ENCODE assay signal across 8 cellular contexts in genomic region chr1:247331526-247332214, GRCh38. TPM values are rescaled to one million over a fixed set of nuclear protein-coding genes. Genes with fewer than 3 reads are reported as not detected.
DNase-seq lines count a peak whose midpoint lies in the region; ATAC-seq and TF ChIP-seq lines count a peak whose summit lies in the region.

ZNF496 (minus strand) TSS chr1:247331867; CDS start chr1:247329578, 2,289 bp downstream.

- H3K36me3 Mint-ChIP-seq in CD8-positive, alpha-beta T cell: peaks cover 22% of the 10 kb centered on the region

- H3K9ac ChIP-seq in endocrine pancreas (ENCODE audit: control insufficient read depth, insufficient read depth, low read length) (peak within 1 kb of the TSS; percentile 84), mesendoderm (ENCODE audit: low read length) (peak within 1 kb of the TSS; percentile 88)

- no peaks in the 10 kb centered on the region for H3K9me3 Mint-ChIP-seq in CD8-positive, alpha-beta T cell

- peak within 1 kb of the TSS; percentile 63 for H3K27ac ChIP-seq in CD8-positive, alpha-beta T cell (ENCODE audit: low read depth, low read length)
- peak within 1 kb of the TSS; percentile 92 for H3K27ac ChIP-seq in mesendoderm (ENCODE audit: low read depth, low read length)

- H3K4me3 Mint-ChIP-seq in CD8-positive, alpha-beta T cell: peak within 1 kb of the TSS; percentile 94

- intact Hi-C loops in CD8-positive, alpha-beta T cell (cut with DNase I, micrococcal nuclease): loop anchor here (1.0 to 10.0 kb wide), 10 partner anchors 8 to 764 kb away; partner anchors contain the start of genes AHCTF1 (in 1 of the 2), CNST (in 1 of the 2), TFB2M (in 1 of the 2) and ZNF124 (in 1 of the 2)

- peaks cover 4% of the 10 kb centered on the region for H3K36me3 ChIP-seq in CD8-positive, alpha-beta T cell (ENCODE audit: insufficient read depth, low read length)
- no peaks in the 10 kb centered on the region for H3K36me3 ChIP-seq in endocrine pancreas (ENCODE audit: control insufficient read depth, insufficient read depth, low read length)
- peaks cover 7% of the 10 kb centered on the region for H3K36me3 ChIP-seq in mesendoderm (ENCODE audit: control insufficient read depth, insufficient read depth, low read length)

- peak; percentile 58 for ATAC-seq in CD8-positive, alpha-beta T cell
- ATAC-seq in GM19438 (IDR thresholded peaks at IDR 0.05; ENCODE audit: low read depth, unreplicated experiment) (peak; percentile 64), HG03565 (IDR thresholded peaks at IDR 0.05; ENCODE audit: unreplicated experiment) (peak; percentile 60)

- H4K8ac ChIP-seq in mesendoderm (ENCODE audit: low read depth, low read length): peak within 1 kb of the TSS; percentile 70

- H3K4me1 ChIP-seq in CD8-positive, alpha-beta T cell (ENCODE audit: insufficient read depth, low read length): peaks cover 53% of the 10 kb centered on the region
- H3K4me1 ChIP-seq in endocrine pancreas (ENCODE audit: control insufficient read depth, insufficient read depth, low read length): no peaks in the 10 kb centered on the region
- peaks cover 23% of the 10 kb centered on the region for H3K4me1 ChIP-seq in mesendoderm (ENCODE audit: control insufficient read depth, low read depth, low read length)

- peak within 1 kb of the TSS; percentile 76 for H2AK5ac ChIP-seq in mesendoderm (ENCODE audit: low read length)

- peak within 1 kb of the TSS; percentile 71 for H3K4me3 ChIP-seq in CD8-positive, alpha-beta T cell (ENCODE audit: low read depth, low read length)
- H3K4me3 ChIP-seq in endocrine pancreas (ENCODE audit: control insufficient read depth, insufficient read depth, low read length): peak within 1 kb of the TSS; percentile 48
- peak within 1 kb of the TSS; percentile 81 for H3K4me3 ChIP-seq in mesendoderm (ENCODE audit: low read length)

- peak within 1 kb of the TSS; percentile 98 for H3K18ac ChIP-seq in mesendoderm (ENCODE audit: low read length)

- H3K23ac ChIP-seq in mesendoderm (ENCODE audit: low read length): peak within 1 kb of the TSS; percentile 95

- no peaks in the 10 kb centered on the region for H3K9me3 ChIP-seq in CD8-positive, alpha-beta T cell (ENCODE audit: low read length)
- H3K9me3 ChIP-seq in endocrine pancreas (ENCODE audit: control insufficient read depth, low read length): no peaks in the 10 kb centered on the region

- peak within 1 kb of the TSS; percentile 93 for H3K4ac ChIP-seq in mesendoderm (ENCODE audit: low read depth, low read length)

- peak within 1 kb of the TSS; percentile 73 for H2BK5ac ChIP-seq in mesendoderm (ENCODE audit: low read length)

- peaks cover 66% of the 10 kb centered on the region for H3K79me2 ChIP-seq in mesendoderm (ENCODE audit: control insufficient read depth, insufficient read depth, low read length)

- H3K27me3 ChIP-seq in CD8-positive, alpha-beta T cell (ENCODE audit: insufficient read depth, low read length): no peaks in the 10 kb centered on the region
- no peaks in the 10 kb centered on the region for H3K27me3 ChIP-seq in endocrine pancreas (ENCODE audit: control insufficient read depth, insufficient read depth, low read length)
- H3K27me3 ChIP-seq in mesendoderm (ENCODE audit: insufficient read depth, low read length, poor library complexity): no peaks in the 10 kb centered on the region

- WGBS in mesendoderm (ENCODE audit: extremely low coverage, insufficient coverage, low lambda C conversion rate): no CpG with 5 or more reads among the region's 92 CpGs

- peaks cover 51% of the 10 kb centered on the region for H3K79me1 ChIP-seq in mesendoderm (ENCODE audit: low read length)

- POLR2A ChIA-PET in CD8-positive, alpha-beta T cell (lab: Charles Lee): interaction anchor here (0.6 to 1.1 kb wide), 3 partner anchors 9 to 1554 kb away, joined by 3 to 6 read pairs (median 5); no protein-coding TSS in a partner anchor
- POLR2A ChIA-PET in activated CD8-positive, alpha-beta memory T cell treated with anti-CD3 and anti-CD28 coated beads for 36 hours (lab: Charles Lee): interaction anchor here (0.8 kb wide), 1 partner anchor 121 kb away, joined by 4 read pairs; no protein-coding TSS in a partner anchor

- no peak within 1 kb of the TSS for H2BK15ac ChIP-seq in mesendoderm (replicated peaks; ENCODE audit: low read depth)

- peaks cover 75% of the 10 kb centered on the region for H3K4me1 Mint-ChIP-seq in CD8-positive, alpha-beta T cell (ENCODE audit: low read depth)

- H3K4me2 ChIP-seq in mesendoderm (ENCODE audit: low read length): peak within 1 kb of the TSS; percentile 95

- H4K5ac ChIP-seq in mesendoderm (ENCODE audit: low read length): no peak within 1 kb of the TSS

- CTCF ChIA-PET in CD8-positive, alpha-beta T cell (lab: Charles Lee): interaction anchor here (0.9 to 2.0 kb wide), 2 partner anchors 9 to 41 kb away, joined by 3 to 8 read pairs; no protein-coding TSS in a partner anchor
- CTCF ChIA-PET in activated CD8-positive, alpha-beta memory T cell treated with anti-CD3 and anti-CD28 coated beads for 36 hours (lab: Charles Lee): interaction anchor here (1.0 kb wide), 1 partner anchor 8 kb away, joined by 4 read pairs; no protein-coding TSS in a partner anchor

- peak in 6 of 7 experiments; percentile 39 to 79 (median 65) for DNase-seq in CD8-positive, alpha-beta T cell
- DNase-seq in NCI-H748 treated with DMSO at 0.1 percent for 48 hours (lab: John Stamatoyannopoulos, UW) (peak; percentile 43), mesendoderm (peak; percentile 96)
- DNase-seq in stimulated activated CD8-positive, alpha-beta memory T cell treated with anti-CD3 and anti-CD28 coated beads, Interleukin-15, amount 100 ng/mL, for 48 hours (ENCODE audit: low read depth in 2 of 2): peak; percentile 38 to 48

- TF ChIP-seq CTCF in CD8-positive, alpha-beta T cell (IDR thresholded peaks at IDR 0.05): no peak

- peak within 1 kb of the TSS; percentile 40 for H2BK120ac ChIP-seq in mesendoderm (ENCODE audit: low read depth, low read length)

- H3K27ac Mint-ChIP-seq in CD8-positive, alpha-beta T cell: peak within 1 kb of the TSS; percentile 94

- peak within 1 kb of the TSS; percentile 98 for H3K56ac ChIP-seq in mesendoderm (ENCODE audit: low read length)

- no peaks in the 10 kb centered on the region for H3K27me3 Mint-ChIP-seq in CD8-positive, alpha-beta T cell (ENCODE audit: low read depth)

RNA-seq across cellular contexts. Expression of gene ZNF496, which starts in this region (rescaled TPM):
- total RNA-seq in CD8-positive, alpha-beta T cell: 10 to 100 TPM; 43.4 to 47.2 TPM
- 10 to 100 TPM; 20.3 to 23.1 TPM for total RNA-seq in activated CD8-positive, alpha-beta memory T cell treated with anti-CD3 and anti-CD28 coated beads for 36 hours
- polyA plus RNA-seq in mesendoderm (2013, experiment 1 of 2): 25.4 TPM
- polyA plus RNA-seq in mesendoderm (2013, experiment 2 of 2): 26.3 TPM

Comparison
In these comparisons a context has a peak if more than half of its experiments do, and no peak if none do; other contexts are left out.
1. Peak in every context shown above with its lines: DNase-seq, ATAC-seq, H3K4me3 ChIP-seq and H3K27ac ChIP-seq.
2. DNase-seq: peak in every context shown above with its lines; median percentile 96 in mesendoderm; 65 in CD8-positive, alpha-beta T cell; 43 in NCI-H748 treated with DMSO at 0.1 percent for 48 hours; 43 in stimulated activated CD8-positive, alpha-beta memory T cell treated with anti-CD3 and anti-CD28 coated beads, Interleukin-15, amount 100 ng/mL, for 48 hours.